Comparison of ENCODE assay signal across 8 cellular contexts in the genomic region with DNA sequence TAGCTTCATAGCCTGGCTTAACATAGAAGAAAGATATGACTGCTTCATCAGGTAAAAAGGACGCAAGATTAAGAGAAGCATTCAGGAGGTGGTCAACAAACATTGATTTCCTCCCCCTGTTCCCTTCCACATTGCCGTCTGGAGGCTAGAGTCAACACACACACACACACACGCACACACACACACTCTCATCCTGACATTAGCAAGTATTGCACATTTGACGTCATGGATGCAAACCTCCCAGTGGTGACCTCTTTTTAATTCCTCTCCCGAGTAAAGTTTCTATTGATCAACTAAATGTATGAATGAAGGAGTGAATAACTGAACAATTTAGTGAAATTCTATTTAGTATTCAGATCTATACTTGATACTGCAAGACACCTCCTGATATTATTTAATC.
"Had no signal": no experiment of that assay in that cellular context is flagged by ENCODE, and none has a peak within 500 bp of the region (broad histone marks: within the 10 kb centered on the region; RNA-seq: fewer than 3 reads in every experiment).

No MANE protein-coding gene starts in this region.

- DNase-seq: GOT3, H7, IMR-90 had no signal

- H3K4me3 ChIP-seq: HAP-1, K562 had no signal

- H3K9ac ChIP-seq: GM23248 had no signal

- FAIRE-seq: K562 had no signal

- H3K36me3 ChIP-seq: HAP-1 had no signal

- ATAC-seq: HCT116, K562 had no signal

- H3K4me1 ChIP-seq: HAP-1 had no signal

- H3K9me3 ChIP-seq: HAP-1 had no signal

- H3K27ac ChIP-seq: GM23248, HL-60 had no signal
